Comparison of ENCODE assay signal across 13 cellular contexts in genomic region chr9:83218411-83219090, GRCh38.
DNase-seq lines count a peak whose midpoint lies in the region; ATAC-seq and TF ChIP-seq lines count a peak whose summit lies in the region.
"Had no signal": no experiment of that assay in that cellular context is flagged by ENCODE, and none has a peak within 500 bp of the region (broad histone marks: within the 10 kb centered on the region; RNA-seq: fewer than 3 reads in every experiment).

No MANE protein-coding gene starts in this region.

- H3K36me3 Mint-ChIP-seq in activated T-cell treated with anti-CD3 and anti-CD28 coated beads, Interleukin-2, amount 50 U/mL, for 72 hours (ENCODE audit: insufficient read depth in 2 of 2) = peaks cover 2 to 4% of the 10 kb centered on the region in 2 donors

- no peak overlapping the region for H3K27ac Mint-ChIP-seq in activated T-cell treated with anti-CD3 and anti-CD28 coated beads, Interleukin-2, amount 50 U/mL, for 72 hours
- H3K27ac Mint-ChIP-seq: activated naive CD4-positive, alpha-beta T cell treated with anti-CD3 and anti-CD28 coated beads, Interleukin-2, amount 50 U/mL, for 24 hours had no signal

- H3K4me1 ChIP-seq in HUES48 (ENCODE audit: control insufficient read depth, insufficient read depth, low read length) (peaks cover 3% of the 10 kb centered on the region; the same call in 1 of the 2 replicates), skeletal muscle satellite cell (ENCODE audit: control insufficient read depth, insufficient read depth, low read length) (peaks cover 3% of the 10 kb centered on the region)

- peaks cover 46% of the 10 kb centered on the region for H3K27me3 Mint-ChIP-seq in activated T-cell treated with anti-CD3 and anti-CD28 coated beads, Interleukin-2, amount 50 U/mL, for 72 hours (ENCODE audit: low read depth)

- in situ Hi-C loops in astrocyte of the spinal cord (cut with HindIII; ENCODE audit: low sequenced_read_pairs) = no loop called here

- H3K4me1 Mint-ChIP-seq in activated T-cell treated with anti-CD3 and anti-CD28 coated beads, Interleukin-2, amount 50 U/mL, for 72 hours (ENCODE audit: low read depth) = peaks cover 12% of the 10 kb centered on the region

- no peak for DNase-seq in astrocyte of the spinal cord (ENCODE audit: low read depth, low spot score)
- peak; percentile 30 for DNase-seq in kidney tubule cell (ENCODE audit: low spot score)
- no peak for DNase-seq in activated T-cell treated with anti-CD3 and anti-CD28 coated beads, Interleukin-2, amount 50 U/mL, for 72 hours
- DNase-seq: effector memory CD4-positive, alpha-beta T cell; naive B cell; NCI-H446 had no signal

- no peak overlapping the region for H3K9ac ChIP-seq in HUES48 (ENCODE audit: low read depth, low read length)
- H3K9ac ChIP-seq in skeletal muscle satellite cell (ENCODE audit: low read depth, low read length) = no peak overlapping the region

- ATAC-seq in GM21717 (IDR thresholded peaks at IDR 0.05; ENCODE audit: unreplicated experiment) (no peak), GM21381 (IDR thresholded peaks at IDR 0.05; ENCODE audit: unreplicated experiment) (no peak)
- no peak for ATAC-seq in activated T-cell treated with anti-CD3 and anti-CD28 coated beads, Interleukin-2, amount 50 U/mL, for 72 hours (replicated peaks in 1 of 2)

- H3K9me3 ChIP-seq in HUES48 (ENCODE audit: control insufficient read depth, insufficient read depth, low read length) (peaks cover 9% of the 10 kb centered on the region), skeletal muscle satellite cell (replicated peaks; ENCODE audit: low read length) (no peaks in the 10 kb centered on the region)
- H3K9me3 ChIP-seq: SJSA1, transverse colon had no signal

- H3K27me3 ChIP-seq in HUES48 (ENCODE audit: control insufficient read depth, insufficient read depth, low read length) (no peaks in the 10 kb centered on the region), skeletal muscle satellite cell (ENCODE audit: control insufficient read depth, insufficient read depth, low read length) (peaks cover 6% of the 10 kb centered on the region)
- H3K27me3 ChIP-seq: SJSA1, transverse colon had no signal

- H3K4me3 ChIP-seq in HUES48 (ENCODE audit: low read depth, low read length) (0 out of 2 replicates have a peak overlapping the region, but pooled peaks have one; percentile 83), astrocyte of the spinal cord (ENCODE audit: low read depth, low read length) (peak overlapping the region; percentile 59), skeletal muscle satellite cell (ENCODE audit: low read length) (no peak overlapping the region)

- peaks cover 2 to 4% of the 10 kb centered on the region in 2 donors for H3K9me3 Mint-ChIP-seq in activated T-cell treated with anti-CD3 and anti-CD28 coated beads, Interleukin-2, amount 50 U/mL, for 72 hours

- TF ChIP-seq CTCF in astrocyte of the spinal cord (IDR thresholded peaks at IDR 0.05; ENCODE audit: low read depth, low read length) = no peak

- H3K4me2 ChIP-seq in skeletal muscle satellite cell (ENCODE audit: low read length) = peak overlapping the region; percentile 95

- no peaks in the 10 kb centered on the region for H3K36me3 ChIP-seq in HUES48 (ENCODE audit: control insufficient read depth, insufficient read depth, low read length)
- H3K36me3 ChIP-seq in skeletal muscle satellite cell (ENCODE audit: insufficient read depth, low read length) = no peaks in the 10 kb centered on the region
- H3K36me3 ChIP-seq: SJSA1, transverse colon had no signal

- H3K4me3 Mint-ChIP-seq in activated T-cell treated with anti-CD3 and anti-CD28 coated beads, Interleukin-2, amount 50 U/mL, for 72 hours = peak overlapping the region in 1 of 2 donors; percentile 27

- no peak overlapping the region for H3K27ac ChIP-seq in HUES48 (ENCODE audit: low read depth, low read length)
- H3K27ac ChIP-seq: SJSA1 had no signal
